Comparison of ENCODE assay signal across 8 cellular contexts in genomic region chrX:115650916-115651315, GRCh38.
A peak's percentile ranks its signal among the peaks of the same experiment; 100 is the strongest.
DNase-seq lines count a peak whose midpoint lies in the region; ATAC-seq and TF ChIP-seq lines count a peak whose summit lies in the region.

No MANE protein-coding gene starts in this region.

- H3K4me2 ChIP-seq in Karpas-422 (ENCODE audit: low read depth, low read length, poor library complexity, severe bottlenecking), result no peak overlapping the region

- ATAC-seq in GM18868 (IDR thresholded peaks at IDR 0.05; ENCODE audit: unreplicated experiment), result peak; percentile 75
- ATAC-seq in HG02973 (IDR thresholded peaks at IDR 0.05; ENCODE audit: unreplicated experiment), result no peak

- DNase-seq in COLO668 (lab: John Stamatoyannopoulos, UW; ENCODE audit: unreplicated experiment) (peak; percentile 6), Karpas-422 (peak; percentile 81), RWPE1 (ENCODE audit: low spot score) (peak; percentile 4), fibroblast of gingiva (ENCODE audit: low read depth) (peak; percentile 24), osteocyte (ENCODE audit: extremely low spot score, unreplicated experiment) (no peak), T-helper 9 cell (no peak)

- H3K36me3 Mint-ChIP-seq in osteocyte (ENCODE audit: unreplicated experiment), result peaks cover 66% of the 10 kb centered on the region

- no peaks in the 10 kb centered on the region for H4K20me1 ChIP-seq in Karpas-422 (ENCODE audit: insufficient read depth, low read depth, low read length)

- no peaks in the 10 kb centered on the region for H3K27me3 Mint-ChIP-seq in osteocyte (ENCODE audit: unreplicated experiment)

- no peak overlapping the region for H3K27ac ChIP-seq in Karpas-422 (ENCODE audit: low read length)
- no peak overlapping the region for H3K27ac ChIP-seq in RWPE1

- peaks cover 6% of the 10 kb centered on the region for H3K4me1 ChIP-seq in Karpas-422 (ENCODE audit: low read length)

- H3K4me3 Mint-ChIP-seq in osteocyte (ENCODE audit: unreplicated experiment), result no peak overlapping the region

- no peaks in the 10 kb centered on the region for H3K9me3 Mint-ChIP-seq in osteocyte (ENCODE audit: unreplicated experiment)

- H3K79me2 ChIP-seq in Karpas-422 (ENCODE audit: low read length), result no peaks in the 10 kb centered on the region

- H3K9ac ChIP-seq in Karpas-422 (ENCODE audit: low read length), result no peak overlapping the region

- TF ChIP-seq CTCF in RWPE1 (conservative IDR thresholded peaks at IDR 0.05; ENCODE audit: low read depth), result peak; percentile 59
- TF ChIP-seq CTCF in osteocyte (IDR thresholded peaks at IDR 0.05), result peak; percentile 81

- H3K27me3 ChIP-seq in Karpas-422 (ENCODE audit: low read length), result no peaks in the 10 kb centered on the region

- no peak overlapping the region for H3K4me3 ChIP-seq in Karpas-422 (ENCODE audit: low read length)

- POLR2A ChIA-PET in RWPE1 (lab: Yijun Ruan, JAX; ENCODE audit: low non-redundant PET), result no interaction called here

- H3K36me3 ChIP-seq in Karpas-422 (ENCODE audit: insufficient read depth, low read length), result no peaks in the 10 kb centered on the region

- peak overlapping the region; percentile 95 for H3K27ac Mint-ChIP-seq in osteocyte (ENCODE audit: unreplicated experiment)

- H3K4me1 Mint-ChIP-seq in osteocyte (ENCODE audit: unreplicated experiment), result peaks cover 34% of the 10 kb centered on the region

- no peaks in the 10 kb centered on the region for H3K9me3 ChIP-seq in Karpas-422 (ENCODE audit: low read length)

- CTCF ChIA-PET in RWPE1 (lab: Yijun Ruan, JAX), result no interaction called here

- no peaks in the 10 kb centered on the region for H3K9me2 ChIP-seq in Karpas-422 (replicated peaks; ENCODE audit: insufficient read depth, low read length)

- H2AFZ ChIP-seq in Karpas-422 (ENCODE audit: low read length), result no peak overlapping the region

Comparison
In these comparisons a context has a peak if more than half of its experiments do, and no peak if none do; other contexts are left out.
1. DNase-seq: peak in COLO668 (single experiment), Karpas-422 (single experiment), RWPE1 (single experiment) and fibroblast of gingiva (single experiment); none in osteocyte (single experiment) and T-helper 9 cell (single experiment).